In genomic region chr1:52600533-52601179, GRCh38 we compare ENCODE assay signal across 30 cellular contexts. TPM values are rescaled to one million over a fixed set of nuclear protein-coding genes. Genes with fewer than 3 reads are reported as not detected.
DNase-seq lines count a peak whose midpoint lies in the region; ATAC-seq and TF ChIP-seq lines count a peak whose summit lies in the region.
"Had no signal": no experiment of that assay in that cellular context is flagged by ENCODE, and none has a peak within 500 bp of the region (broad histone marks: within the 10 kb centered on the region; RNA-seq: fewer than 3 reads in every experiment).

No MANE protein-coding gene starts in this region.

- CTCF ChIA-PET in activated CD4-positive, alpha-beta T cell treated with anti-CD3 and anti-CD28 coated beads, Interleukin-2, amount 10 ng/mL, durations not matched to agents 7 days and 5 days (lab: Charles Lee), result interaction anchor here (1.1 kb wide), 1 partner anchor 85 kb away, joined by 3 read pairs; no protein-coding TSS in a partner anchor

- no peaks in the 10 kb centered on the region for H3K9me3 Mint-ChIP-seq in activated CD4-positive, alpha-beta T cell treated with anti-CD3 and anti-CD28 coated beads, Interleukin-2, amount 10 ng/mL, durations not matched to agents 7 days and 5 days
- peaks cover 3% of the 10 kb centered on the region; the same call in 1 of the 3 replicates for H3K9me3 Mint-ChIP-seq in GM23338
- H3K9me3 Mint-ChIP-seq in endothelial cell (ENCODE audit: unreplicated experiment), result no peaks in the 10 kb centered on the region
- H3K9me3 Mint-ChIP-seq in osteocyte (ENCODE audit: unreplicated experiment), result no peaks in the 10 kb centered on the region
- H3K9me3 Mint-ChIP-seq: activated T-helper 2 cell treated with anti-CD3 and anti-CD28 coated beads, Interferon-gamma antibody, Interleukin-2, Interleukin-4, amounts not matched to agents 10 μg/mL and 5 μg/mL and 100 μg/mL, durations not matched to agents 14 hours and 24 hours and 36 hours had no signal

- H3K4me1 Mint-ChIP-seq in activated CD4-positive, alpha-beta T cell treated with anti-CD3 and anti-CD28 coated beads, Interleukin-2, amount 10 ng/mL, durations not matched to agents 7 days and 5 days, result peaks cover 39% of the 10 kb centered on the region
- H3K4me1 Mint-ChIP-seq in GM23338 (peaks cover 10% of the 10 kb centered on the region), endothelial cell (ENCODE audit: unreplicated experiment) (peaks cover 34% of the 10 kb centered on the region), osteocyte (ENCODE audit: unreplicated experiment) (peaks cover 18% of the 10 kb centered on the region)

- H3K4me3 Mint-ChIP-seq in activated CD4-positive, alpha-beta T cell treated with anti-CD3 and anti-CD28 coated beads, Interleukin-2, amount 10 ng/mL, durations not matched to agents 7 days and 5 days, result peak overlapping the region; percentile 74
- H3K4me3 Mint-ChIP-seq in GM23338 (no peak overlapping the region), endothelial cell (ENCODE audit: unreplicated experiment) (peak overlapping the region; percentile 8), osteocyte (ENCODE audit: unreplicated experiment) (no peak overlapping the region)

- no peak overlapping the region for H3K27ac ChIP-seq in GM23338 (ENCODE audit: low read depth)
- H3K27ac ChIP-seq: coronary artery, KMS-11 had no signal

- H3K4me2 ChIP-seq in GM23338, result no peak overlapping the region
- H3K4me2 ChIP-seq: KMS-11 had no signal

- TF ChIP-seq CTCF in GM23338 (conservative IDR thresholded peaks at IDR 0.05; ENCODE audit: low read depth in 2 of 2) (no peak), endothelial cell (IDR thresholded peaks at IDR 0.05; ENCODE audit: unreplicated experiment) (no peak), osteocyte (IDR thresholded peaks at IDR 0.05) (no peak)

- H3K27me3 ChIP-seq in GM23338 (ENCODE audit: insufficient read depth), result peaks cover 45% of the 10 kb centered on the region
- H3K27me3 ChIP-seq: heart left ventricle, vagina had no signal

- no peak overlapping the region for H3K4me3 ChIP-seq in GM23338
- H3K4me3 ChIP-seq: HAP-1, vagina had no signal

- H2AFZ ChIP-seq in GM23338, result no peak overlapping the region

- no peak overlapping the region for H3K27ac Mint-ChIP-seq in activated CD4-positive, alpha-beta T cell treated with anti-CD3 and anti-CD28 coated beads, Interleukin-2, amount 10 ng/mL, durations not matched to agents 7 days and 5 days
- H3K27ac Mint-ChIP-seq in GM23338 (no peak overlapping the region), endothelial cell (ENCODE audit: unreplicated experiment) (no peak overlapping the region), osteocyte (ENCODE audit: unreplicated experiment) (peak overlapping the region; percentile 41)
- H3K27ac Mint-ChIP-seq: activated T-helper 2 cell treated with anti-CD3 and anti-CD28 coated beads, Interferon-gamma antibody, Interleukin-2, Interleukin-4, amounts not matched to agents 10 μg/mL and 5 μg/mL and 100 μg/mL, durations not matched to agents 14 hours and 24 hours and 36 hours had no signal

- H4K20me1 ChIP-seq in GM23338 (replicated peaks; ENCODE audit: insufficient read depth), result no peaks in the 10 kb centered on the region; the same call in 1 of the 2 replicates

- H3K9me2 ChIP-seq in GM23338 (ENCODE audit: insufficient read depth), result no peaks in the 10 kb centered on the region

- POLR2A ChIA-PET in activated CD4-positive, alpha-beta T cell treated with anti-CD3 and anti-CD28 coated beads, Interleukin-2, amount 10 ng/mL, durations not matched to agents 7 days and 5 days (lab: Charles Lee), result no interaction called here

- peaks cover 3% of the 10 kb centered on the region for H3K27me3 Mint-ChIP-seq in activated CD4-positive, alpha-beta T cell treated with anti-CD3 and anti-CD28 coated beads, Interleukin-2, amount 10 ng/mL, durations not matched to agents 7 days and 5 days
- peaks cover 38% of the 10 kb centered on the region for H3K27me3 Mint-ChIP-seq in GM23338 (ENCODE audit: insufficient read depth, low read depth, poor library complexity)
- peaks cover 6% of the 10 kb centered on the region for H3K27me3 Mint-ChIP-seq in endothelial cell (ENCODE audit: unreplicated experiment)
- peaks cover 5% of the 10 kb centered on the region for H3K27me3 Mint-ChIP-seq in osteocyte (ENCODE audit: unreplicated experiment)
- H3K27me3 Mint-ChIP-seq: activated CD8-positive, alpha-beta memory T cell treated with anti-CD3 and anti-CD28 coated beads, Interleukin-2, amount 10 ng/mL, durations not matched to agents 7 days and 5 days; activated naive CD8-positive, alpha-beta T cell had no signal

- H3F3A ChIP-seq in GM23338 (replicated peaks; ENCODE audit: low read depth), result no peaks in the 10 kb centered on the region; the same call in 1 of the 2 replicates

- ATAC-seq in GM23338 (0 out of 3 replicates have a peak, but pooled peaks have one; percentile 6), HG03571 (IDR thresholded peaks at IDR 0.05; ENCODE audit: unreplicated experiment) (no peak)
- ATAC-seq: activated CD8-positive, alpha-beta memory T cell treated with anti-CD3 and anti-CD28 coated beads, Interleukin-2, amount 10 ng/mL, durations not matched to agents 7 days and 5 days; esophagus mucosa; heart left ventricle; stimulated activated naive CD8-positive, alpha-beta T cell treated with anti-CD3 and anti-CD28 coated beads, Interleukin-15, Interleukin-2, amounts not matched to agents 100 U/mL and 50 U/mL, for 24 hours had no signal

- 0 out of 2 replicates have a peak, but pooled peaks cover 10% of the 10 kb centered on the region for H3K4me1 ChIP-seq in GM23338 (ENCODE audit: insufficient read depth)

- H3K36me3 ChIP-seq in GM23338 (ENCODE audit: insufficient read depth), result no peaks in the 10 kb centered on the region
- H3K36me3 ChIP-seq: HAP-1, vagina had no signal

- DNase-seq in activated CD4-positive, alpha-beta T cell treated with anti-CD3 and anti-CD28 coated beads, Interleukin-2, amount 10 ng/mL, durations not matched to agents 7 days and 5 days, result no peak
- DNase-seq in activated CD4-positive, alpha-beta T cell treated with anti-CD3 and anti-CD28 coated beads, Interleukin-2, amount 50 U/mL, for 1 hour, result no peak
- no peak for DNase-seq in GM23338 (ENCODE audit: low spot score)
- no peak for DNase-seq in endothelial cell (ENCODE audit: low spot score)
- DNase-seq in osteocyte (ENCODE audit: extremely low spot score, unreplicated experiment), result no peak
- DNase-seq in NCI-H1436 treated with DMSO at 0.1 percent for 48 hours (lab: John Stamatoyannopoulos, UW), result no peak
- no peak for DNase-seq in NCI-H2171 (lab: John Stamatoyannopoulos, UW)
- DNase-seq: activated CD4-positive, alpha-beta T cell treated with anti-CD3 and anti-CD28 coated beads for 4 hours; activated CD8-positive, alpha-beta memory T cell treated with anti-CD3 and anti-CD28 coated beads, Interleukin-2, amount 10 ng/mL, durations not matched to agents 7 days and 5 days; anterior cingulate cortex; effector memory CD4-positive, alpha-beta T cell; foreskin fibroblast; GDM1; heart left ventricle; kidney glomerular epithelial cell; NCI-H1417 treated with DMSO at 0.1 percent for 48 hours; occipital lobe; RPMI8226; stimulated activated naive CD8-positive, alpha-beta T cell treated with anti-CD3 and anti-CD28 coated beads, Interleukin-15, Interleukin-2, amounts not matched to agents 100 U/mL and 50 U/mL, for 24 hours had no signal

- no peaks in the 10 kb centered on the region for H3K79me2 ChIP-seq in GM23338 (replicated peaks; ENCODE audit: insufficient read depth)

- H3K36me3 Mint-ChIP-seq in activated CD4-positive, alpha-beta T cell treated with anti-CD3 and anti-CD28 coated beads, Interleukin-2, amount 10 ng/mL, durations not matched to agents 7 days and 5 days (ENCODE audit: low read depth), result peaks cover 20% of the 10 kb centered on the region
- H3K36me3 Mint-ChIP-seq in GM23338 (ENCODE audit: low read depth), result no peaks in the 10 kb centered on the region
- H3K36me3 Mint-ChIP-seq in endothelial cell (ENCODE audit: low read depth, unreplicated experiment), result peaks cover under 1% of the 10 kb centered on the region
- H3K36me3 Mint-ChIP-seq in osteocyte (ENCODE audit: unreplicated experiment), result peaks cover 3% of the 10 kb centered on the region

TF ChIP-seq in GM23338, 12 proteins besides CTCF, POLR2A, EP300 and RAD21:
- TF ChIP-seq EZH2 (IDR thresholded peaks at IDR 0.05; ENCODE audit: low read depth, unreplicated experiment), result no peak
- no peak for TF ChIP-seq ZNF331 (CRISPR knock-in tag; IDR thresholded peaks at IDR 0.05; ENCODE audit: low read depth)
- TF ChIP-seq POLR2AphosphoS5 (IDR thresholded peaks at IDR 0.05; ENCODE audit: low read depth), result no peak

RNA-seq across cellular contexts. Expression of gene GPX7, which starts 1.5 kb away (rescaled TPM):
- 10 to 100 TPM; 20.3 to 22.8 TPM for total RNA-seq in activated CD4-positive, alpha-beta T cell treated with anti-CD3 and anti-CD28 coated beads, Interleukin-2, amount 10 ng/mL, durations not matched to agents 7 days and 5 days
- total RNA-seq in GM23338 (2014; rRNA removed; shearing (Covaris generic)), result 19.8 and 20.9 TPM in 2 replicates
- 10.4 and 12.8 TPM in 2 replicates for polyA plus RNA-seq in GM23338 (2016; fragmentation: Nextera tagmentation; extraction: Ambion mirVana)
- total RNA-seq in endothelial cell (ENCODE audit: unreplicated experiment), result 59.4 TPM
- 36.1 and 37.7 TPM in 2 replicates for total RNA-seq in osteocyte
- total RNA-seq: A172 had no signal

RNA-seq across cellular contexts. Expression of gene SHISAL2A, which starts 32.3 kb away (rescaled TPM):
- 1 to 10 TPM; 8.2 TPM for total RNA-seq in activated CD4-positive, alpha-beta T cell treated with anti-CD3 and anti-CD28 coated beads, Interleukin-2, amount 10 ng/mL, durations not matched to agents 7 days and 5 days
- 0.10 TPM in 1 of 2 replicates, not detected in the other for total RNA-seq in GM23338 (2014; rRNA removed; shearing (Covaris generic))
- polyA plus RNA-seq in GM23338 (2016; fragmentation: Nextera tagmentation; extraction: Ambion mirVana), result 1.2 and 1.7 TPM in 2 replicates
- total RNA-seq in endothelial cell (ENCODE audit: unreplicated experiment), result not detected
- not detected in 2 replicates for total RNA-seq in osteocyte
- total RNA-seq: A172, NCI-H460, occipital lobe, renal cortical epithelial cell had no signal

RNA-seq across cellular contexts. Expression of gene TUT4, which starts 47.8 kb away (rescaled TPM):
- total RNA-seq in activated CD4-positive, alpha-beta T cell treated with anti-CD3 and anti-CD28 coated beads, Interleukin-2, amount 10 ng/mL, durations not matched to agents 7 days and 5 days, result 100 to 1,000 TPM in 1 of 2 experiments, 10 to 100 TPM in 1; 88.0 to 101 TPM
- total RNA-seq in GM23338 (2014; rRNA removed; shearing (Covaris generic)), result 46.0 and 69.9 TPM in 2 replicates
- polyA plus RNA-seq in GM23338 (2016; fragmentation: Nextera tagmentation; extraction: Ambion mirVana), result 94.7 and 116 TPM in 2 replicates
- total RNA-seq in endothelial cell (ENCODE audit: unreplicated experiment) (78.5 TPM), osteocyte (53.7 and 56.4 TPM in 2 replicates)

Comparison
In these comparisons a context has a peak if more than half of its experiments do, and no peak if none do; other contexts are left out.
1. H3K4me3 Mint-ChIP-seq: peak in activated CD4-positive, alpha-beta T cell treated with anti-CD3 and anti-CD28 coated beads, Interleukin-2, amount 10 ng/mL, durations not matched to agents 7 days and 5 days (single experiment) and endothelial cell (single experiment); none in GM23338 (single experiment) and osteocyte (single experiment).